Comparison of ENCODE assay signal across 26 cellular contexts in the genomic region with DNA sequence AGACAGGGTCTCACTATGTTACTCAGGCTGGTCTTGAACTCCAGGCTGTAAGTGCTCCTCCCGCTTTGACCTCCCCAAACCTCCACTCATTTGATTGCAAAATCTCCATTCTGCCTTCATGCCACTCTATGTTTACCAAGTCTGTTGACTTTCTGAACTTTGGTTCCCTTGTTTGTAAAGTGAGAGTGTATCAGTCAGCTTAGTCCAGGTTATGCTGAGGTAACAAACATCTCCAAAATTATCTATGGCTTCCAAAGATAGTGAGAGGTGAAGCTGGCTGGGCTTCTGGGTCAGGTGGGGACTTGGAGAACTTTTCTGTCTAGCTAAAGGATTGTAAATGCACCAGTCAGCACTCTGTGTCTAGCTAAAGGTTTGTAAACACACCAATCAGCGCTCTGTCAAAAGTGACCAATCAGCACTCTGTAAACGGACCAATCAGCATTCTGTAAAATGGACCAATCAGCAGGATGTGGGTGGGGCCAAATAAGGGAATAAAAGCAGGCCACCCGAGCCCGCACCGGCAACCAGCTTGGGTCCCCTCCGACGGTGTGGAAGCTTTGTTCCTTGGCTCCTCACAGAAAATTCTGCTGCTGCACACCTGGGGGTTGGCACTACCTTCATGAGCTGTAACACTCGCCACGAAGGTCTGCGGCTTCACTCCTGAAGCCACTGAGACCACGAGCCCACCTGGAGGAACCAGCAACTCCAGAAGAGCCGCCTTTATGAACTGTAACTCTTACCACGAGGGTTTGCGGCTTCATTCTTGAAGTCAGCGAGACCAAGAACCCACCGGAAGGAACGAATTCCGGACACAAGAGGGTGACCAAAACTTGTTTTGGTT.
DNase-seq lines count a peak whose midpoint lies in the region; ATAC-seq, FAIRE-seq and TF ChIP-seq lines count a peak whose summit lies in the region.
"Had no signal": no experiment of that assay in that cellular context is flagged by ENCODE, and none has a peak within 500 bp of the region (broad histone marks: within the 10 kb centered on the region; RNA-seq: fewer than 3 reads in every experiment).

No MANE protein-coding gene starts in this region.

- TF ChIP-seq POLR2A in HepG2 (IDR thresholded peaks at IDR 0.05; ENCODE audit: insufficient read depth in 1 of 2, low read depth in 2 of 2, low read length in 2 of 2): no peak
- no peak for TF ChIP-seq POLR2A in right lobe of liver (IDR thresholded peaks at IDR 0.05)
- no peak for TF ChIP-seq POLR2A in K562 (conservative IDR thresholded peaks at IDR 0.05)

- H3K4me2 ChIP-seq in HepG2 (ENCODE audit: low read depth, low read length) (no peak overlapping the region), K562 (ENCODE audit: insufficient read depth, low read length) (no peak overlapping the region)
- H3K4me2 ChIP-seq: BLaER1 treated with 17β-estradiol and CSF1 and Interleukin-3, amounts not matched to agents 10 nM and 100 nM had no signal

- no peak for TF ChIP-seq EP300 in HepG2 (IDR thresholded peaks at IDR 0.05; ENCODE audit: low read depth in 2 of 2, low read length in 2 of 2)
- TF ChIP-seq EP300 in HepG2 (CRISPR knock-in tag; IDR thresholded peaks at IDR 0.05; ENCODE audit: borderline replicate concordance): no peak
- no peak for TF ChIP-seq EP300 in K562 (IDR thresholded peaks at IDR 0.05; ENCODE audit: low read length)

- peaks cover 6% of the 10 kb centered on the region for H3K9me3 Mint-ChIP-seq in activated CD8-positive, alpha-beta T cell treated with anti-CD3 and anti-CD28 coated beads for 36 hours
- H3K9me3 Mint-ChIP-seq: CD4-positive, alpha-beta T cell had no signal

- TF ChIP-seq CTCF in HepG2 (CRISPR knock-in tag; IDR thresholded peaks at IDR 0.05): no peak
- no peak for TF ChIP-seq CTCF in right lobe of liver (IDR thresholded peaks at IDR 0.05)
- TF ChIP-seq CTCF in activated CD8-positive, alpha-beta T cell treated with anti-CD3 and anti-CD28 coated beads for 36 hours (IDR thresholded peaks at IDR 0.05): no peak
- TF ChIP-seq CTCF in K562 (IDR thresholded peaks at IDR 0.05 in 2 of 3, conservative IDR thresholded peaks at IDR 0.05 in 1 of 3; ENCODE audit: insufficient read depth in 2 of 3, low read depth in 1 of 3, low read length in 3 of 3): no peak

- ATAC-seq in HepG2 (no peak), right lobe of liver (no peak), K562 (no peak), GM19455 (IDR thresholded peaks at IDR 0.05; ENCODE audit: unreplicated experiment) (no peak)
- no peak for ATAC-seq in activated CD8-positive, alpha-beta T cell treated with anti-CD3 and anti-CD28 coated beads for 36 hours
- ATAC-seq: Panc1 had no signal

- peaks cover 25% of the 10 kb centered on the region for H3K36me3 Mint-ChIP-seq in activated CD8-positive, alpha-beta T cell treated with anti-CD3 and anti-CD28 coated beads for 36 hours (ENCODE audit: low read depth)

- no peaks in the 10 kb centered on the region for H3K9me1 ChIP-seq in K562 (ENCODE audit: control insufficient read depth, insufficient read depth, low read length)

- no peaks in the 10 kb centered on the region for H3K36me3 ChIP-seq in HepG2 (replicated peaks in 1 of 2; ENCODE audit: control insufficient read depth in 1 of 2, insufficient read depth in 2 of 2, low read length in 2 of 2)
- no peaks in the 10 kb centered on the region for H3K36me3 ChIP-seq in right lobe of liver
- H3K36me3 ChIP-seq in K562 (ENCODE audit: control insufficient read depth, insufficient read depth, low read length): no peaks in the 10 kb centered on the region

- H3K27ac ChIP-seq in HepG2 (ENCODE audit: extremely low read length, insufficient read depth, low read length) (no peak overlapping the region), right lobe of liver (no peak overlapping the region), K562 (ENCODE audit: extremely low read depth, low read depth, low read length) (no peak overlapping the region)
- H3K27ac ChIP-seq: BLaER1 treated with 17β-estradiol and CSF1 and Interleukin-3, amounts not matched to agents 10 nM and 100 nM; RWPE1 had no signal

- H3K4me1 ChIP-seq in HepG2 (ENCODE audit: insufficient read depth, low read length) (peaks cover 11% of the 10 kb centered on the region; the same call in 1 of the 2 replicates), right lobe of liver (peaks cover 0 to 5% (median 0%) of the 10 kb centered on the region in 4 donors), K562 (replicated peaks in 1 of 2; ENCODE audit: control insufficient read depth in 2 of 2, insufficient read depth in 2 of 2, low read length in 2 of 2) (no peaks in the 10 kb centered on the region; a peak in 2 of 5 replicates)

- no peak overlapping the region for H2AFZ ChIP-seq in HepG2 (ENCODE audit: low read length)
- no peak overlapping the region for H2AFZ ChIP-seq in K562 (ENCODE audit: low read depth, low read length)

- BruUV-seq in HepG2 (replicated peaks; lab: Mats Ljungman, UMichigan) (no TSS peak), K562 (replicated peaks; lab: Mats Ljungman, UMichigan) (no TSS peak)

- H3K79me2 ChIP-seq in HepG2 (ENCODE audit: insufficient read depth, low read length): no peaks in the 10 kb centered on the region
- no peaks in the 10 kb centered on the region for H3K79me2 ChIP-seq in K562 (ENCODE audit: control insufficient read depth, insufficient read depth, low read length)

- no peak overlapping the region for H3K4me3 Mint-ChIP-seq in activated CD8-positive, alpha-beta T cell treated with anti-CD3 and anti-CD28 coated beads for 36 hours
- H3K4me3 Mint-ChIP-seq: CD4-positive, alpha-beta T cell had no signal

- H3K27me3 Mint-ChIP-seq in activated CD8-positive, alpha-beta T cell treated with anti-CD3 and anti-CD28 coated beads for 36 hours: no peaks in the 10 kb centered on the region
- H3K27me3 Mint-ChIP-seq: CD4-positive, alpha-beta T cell; IgD-negative memory B cell had no signal

- CTCF ChIA-PET in HepG2 (lab: Yijun Ruan, JAX; ENCODE audit: low intra/inter-chr PET ratio, low total read pairs) (no interaction called here), K562 (lab: Yijun Ruan, JAX; ENCODE audit: low intra/inter-chr PET ratio) (no interaction called here)
- CTCF ChIA-PET in activated CD8-positive, alpha-beta T cell treated with anti-CD3 and anti-CD28 coated beads for 36 hours (lab: Charles Lee): interaction anchor here (1.2 kb wide), 1 partner anchor 8 kb away, joined by 5 read pairs; no protein-coding TSS in a partner anchor

- WGBS in HepG2 (ENCODE audit: low lambda C conversion rate): 71% methylated on average over 13 of the region's 19 CpGs
- 91% methylated on average over 10 of the region's 19 CpGs for whole genome bisulfite sequencing in right lobe of liver (ENCODE audit: insufficient coverage, low coverage, low lambda C conversion rate, missing lambda C conversion rate)
- 47% methylated on average over 17 of the region's 19 CpGs for WGBS in K562 (ENCODE audit: insufficient coverage, low coverage, missing lambda C conversion rate)

- POLR2A ChIA-PET in HepG2 (lab: Yijun Ruan, JAX) (no interaction called here), K562 (lab: Yijun Ruan, JAX) (no interaction called here)
- POLR2A ChIA-PET in activated CD8-positive, alpha-beta T cell treated with anti-CD3 and anti-CD28 coated beads for 36 hours (lab: Charles Lee): interaction anchor here (0.6 kb wide), 1 partner anchor 428 kb away, joined by 3 read pairs; no protein-coding TSS in a partner anchor

- intact Hi-C loops in HepG2 (cut with micrococcal nuclease; ENCODE audit: unreplicated experiment): no loop called here
- intact Hi-C loops in right lobe of liver (cut with DNase I): no loop called here
- intact Hi-C loops in activated CD8-positive, alpha-beta T cell treated with anti-CD3 and anti-CD28 coated beads for 36 hours (cut with micrococcal nuclease): no loop called here
- intact Hi-C loops in K562 (cut with micrococcal nuclease): no loop called here

- peaks cover 9% of the 10 kb centered on the region; the same call in 1 of the 2 replicates for H3K9me3 ChIP-seq in HepG2 (ENCODE audit: low read length)
- no peaks in the 10 kb centered on the region for H3K9me3 ChIP-seq in right lobe of liver
- H3K9me3 ChIP-seq in K562 (replicated peaks; ENCODE audit: control insufficient read depth, insufficient read depth, low read depth, low read length): no peaks in the 10 kb centered on the region

- H3K4me3 ChIP-seq in HepG2 (replicated peaks in 1 of 3; ENCODE audit: insufficient read depth in 1 of 3, low read depth in 2 of 3, low read length in 3 of 3) (no peak overlapping the region), right lobe of liver (no peak overlapping the region), K562 (no peak overlapping the region)
- H3K4me3 ChIP-seq: BLaER1 treated with 17β-estradiol and CSF1 and Interleukin-3, amounts not matched to agents 10 nM and 100 nM had no signal

- H3K4me1 Mint-ChIP-seq in activated CD8-positive, alpha-beta T cell treated with anti-CD3 and anti-CD28 coated beads for 36 hours (ENCODE audit: low read depth): peaks cover 14% of the 10 kb centered on the region
- H3K4me1 Mint-ChIP-seq: IgD-negative memory B cell had no signal

- H4K20me1 ChIP-seq in HepG2 (ENCODE audit: insufficient read depth, low read length) (no peaks in the 10 kb centered on the region), K562 (replicated peaks; ENCODE audit: control insufficient read depth, insufficient read depth, low read length) (0 out of 2 replicates have a peak, but pooled peaks cover 4% of the 10 kb centered on the region)

- no peak for DNase-seq in HepG2 (ENCODE audit: low spot score)
- no peak for DNase-seq in right lobe of liver
- peak; percentile 16 for DNase-seq in activated CD8-positive, alpha-beta T cell treated with anti-CD3 and anti-CD28 coated beads for 36 hours
- no peak for DNase-seq in K562 (ENCODE audit: extremely low read depth in 1 of 4, low spot score in 3 of 4)
- no peak for DNase-seq in urothelium cell line (ENCODE audit: low spot score)
- DNase-seq in AML-193 (lab: John Stamatoyannopoulos, UW): no peak
- no peak for DNase-seq in NOMO-1 (lab: John Stamatoyannopoulos, UW; ENCODE audit: unreplicated experiment in 2 of 2)
- DNase-seq: CD4-positive, alpha-beta T cell; DMS53; HCEC 1CT; Kasumi-1; MV-4-11; NCI-H1105 treated with DMSO at 0.1 percent for 48 hours; NCI-H2029; NCI-H446 treated with DMSO at 0.1 percent for 48 hours; NCI-H526; NCI-H82; SHP77 had no signal

- H3K27ac Mint-ChIP-seq in activated CD8-positive, alpha-beta T cell treated with anti-CD3 and anti-CD28 coated beads for 36 hours: no peak overlapping the region
- H3K27ac Mint-ChIP-seq: CD4-positive, alpha-beta T cell; IgD-negative memory B cell had no signal

- H3K9ac ChIP-seq in HepG2 (ENCODE audit: insufficient read depth, low read depth, low read length) (no peak overlapping the region), K562 (ENCODE audit: insufficient read depth in 1 of 2, low read depth in 2 of 2, low read length in 2 of 2) (no peak overlapping the region)
- H3K9ac ChIP-seq: BLaER1 treated with 17β-estradiol and CSF1 and Interleukin-3, amounts not matched to agents 10 nM and 100 nM had no signal

- in situ Hi-C loops in HepG2 (cut with HindIII; ENCODE audit: extremely low pct_ligation_motif_present, low pct_unique_long_range_greater_than_20kb): loop anchor here (25.0 kb wide), 2 partner anchors 1046 to 1246 kb away; partner anchors contain the start of gene MN1
- in situ Hi-C loops in K562 (cut with MboI): loop anchor here (25.0 kb wide), 2 partner anchors 1046 to 1246 kb away; partner anchors contain the start of gene MN1

- no peak for TF ChIP-seq RAD21 in HepG2 (CRISPR knock-in tag; IDR thresholded peaks at IDR 0.05)
- TF ChIP-seq RAD21 in K562 (CRISPR knock-in tag; conservative IDR thresholded peaks at IDR 0.05 in 1 of 2, IDR thresholded peaks at IDR 0.05 in 1 of 2): no peak

- no peak for FAIRE-seq in HepG2 (lab: Jason Lieb, UNC)
- no peak for FAIRE-seq in K562 (lab: Jason Lieb, UNC)
- FAIRE-seq in urothelium cell line (lab: Jason Lieb, UNC): peak; percentile 74
- FAIRE-seq: D721Med, G401.6, H1 had no signal

- H3K27me3 ChIP-seq in HepG2 (ENCODE audit: control insufficient read depth in 1 of 2, insufficient read depth in 2 of 2, low read length in 2 of 2) (no peaks in the 10 kb centered on the region; a peak in 1 of 5 replicates), right lobe of liver (no peaks in the 10 kb centered on the region), K562 (ENCODE audit: control insufficient read depth in 2 of 2, insufficient read depth in 2 of 2, low read length in 2 of 2) (no peaks in the 10 kb centered on the region; a peak in 1 of 5 replicates)
- H3K27me3 ChIP-seq: BLaER1 treated with 17β-estradiol and CSF1 and Interleukin-3, amounts not matched to agents 10 nM and 100 nM had no signal

Comparison
In these comparisons a context has a peak if more than half of its experiments do, and no peak if none do; other contexts are left out.
1. Of the 241 proteins assayed by ChIP-seq in both HepG2 and K562: peak only in HepG2: MAFF and MAFK; only in K562: MAFG and NFYB; in both: ZNF12; in neither: 236.